ENCODE assay signal across 1 cellular context in the genomic region with DNA sequence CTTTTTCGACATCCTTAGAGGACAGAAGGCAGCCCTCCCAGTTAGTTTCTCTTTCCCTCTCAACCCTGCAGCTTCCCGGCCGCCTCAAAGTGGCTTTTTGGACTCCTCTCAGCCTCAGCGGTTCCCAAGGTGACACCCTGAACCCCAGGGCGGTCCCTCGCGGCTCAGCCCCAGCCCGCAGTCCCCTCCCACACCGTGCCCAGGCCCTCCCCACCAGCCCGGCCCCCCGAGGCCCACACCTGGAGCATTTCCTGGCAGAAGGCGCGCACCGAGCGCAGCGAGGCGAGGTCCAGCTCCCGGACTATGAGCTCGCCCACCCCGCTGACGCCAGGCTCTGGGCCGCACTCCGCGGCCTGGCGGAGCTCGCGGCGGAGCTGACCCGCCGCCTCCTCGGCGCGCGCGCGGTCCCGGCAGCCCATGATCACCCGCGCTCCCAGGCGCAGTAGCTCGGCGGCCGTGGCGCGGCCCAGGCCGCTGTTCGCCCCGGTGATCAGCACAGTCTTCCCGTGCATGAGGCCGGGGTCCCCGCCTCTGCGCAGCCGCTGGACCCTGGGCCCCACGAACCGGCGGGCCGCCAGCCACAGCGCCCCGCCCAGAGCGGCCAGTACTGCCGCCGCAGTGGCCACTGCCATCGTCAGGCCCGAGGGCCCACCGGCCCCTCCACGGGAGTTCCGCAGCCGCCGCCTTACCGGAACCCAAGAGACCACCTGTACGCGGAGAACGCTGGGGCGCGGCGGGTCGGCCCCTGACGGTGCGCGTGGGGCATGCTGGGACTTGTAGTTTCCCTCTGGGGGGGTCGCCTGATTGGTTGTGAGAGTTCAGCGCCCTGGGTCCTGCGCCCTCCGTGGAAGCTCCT.
A peak's percentile ranks its signal among the peaks of the same experiment; 100 is the strongest.
TF ChIP-seq lines count a peak whose summit lies in the region.

A gene with protein sequence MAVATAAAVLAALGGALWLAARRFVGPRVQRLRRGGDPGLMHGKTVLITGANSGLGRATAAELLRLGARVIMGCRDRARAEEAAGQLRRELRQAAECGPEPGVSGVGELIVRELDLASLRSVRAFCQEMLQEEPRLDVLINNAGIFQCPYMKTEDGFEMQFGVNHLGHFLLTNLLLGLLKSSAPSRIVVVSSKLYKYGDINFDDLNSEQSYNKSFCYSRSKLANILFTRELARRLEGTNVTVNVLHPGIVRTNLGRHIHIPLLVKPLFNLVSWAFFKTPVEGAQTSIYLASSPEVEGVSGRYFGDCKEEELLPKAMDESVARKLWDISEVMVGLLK (minus strand): TSS at position 713 of the 856 bp plus-strand sequence. CDS start 81 bp downstream, at position 632.

TF ChIP-seq in HepG2, 621 proteins besides CTCF, POLR2A, EP300 and RAD21 (continued from another document and continues in another):
- TF ChIP-seq, protein P1, sequence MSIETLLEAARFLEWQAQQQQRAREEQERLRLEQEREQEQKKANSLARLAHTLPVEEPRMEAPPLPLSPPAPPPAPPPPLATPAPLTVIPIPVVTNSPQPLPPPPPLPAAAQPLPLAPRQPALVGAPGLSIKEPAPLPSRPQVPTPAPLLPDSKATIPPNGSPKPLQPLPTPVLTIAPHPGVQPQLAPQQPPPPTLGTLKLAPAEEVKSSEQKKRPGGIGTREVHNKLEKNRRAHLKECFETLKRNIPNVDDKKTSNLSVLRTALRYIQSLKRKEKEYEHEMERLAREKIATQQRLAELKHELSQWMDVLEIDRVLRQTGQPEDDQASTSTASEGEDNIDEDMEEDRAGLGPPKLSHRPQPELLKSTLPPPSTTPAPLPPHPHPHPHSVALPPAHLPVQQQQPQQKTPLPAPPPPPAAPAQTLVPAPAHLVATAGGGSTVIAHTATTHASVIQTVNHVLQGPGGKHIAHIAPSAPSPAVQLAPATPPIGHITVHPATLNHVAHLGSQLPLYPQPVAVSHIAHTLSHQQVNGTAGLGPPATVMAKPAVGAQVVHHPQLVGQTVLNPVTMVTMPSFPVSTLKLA (IDR thresholded peaks at IDR 0.05): no peak
- TF ChIP-seq, protein P2, sequence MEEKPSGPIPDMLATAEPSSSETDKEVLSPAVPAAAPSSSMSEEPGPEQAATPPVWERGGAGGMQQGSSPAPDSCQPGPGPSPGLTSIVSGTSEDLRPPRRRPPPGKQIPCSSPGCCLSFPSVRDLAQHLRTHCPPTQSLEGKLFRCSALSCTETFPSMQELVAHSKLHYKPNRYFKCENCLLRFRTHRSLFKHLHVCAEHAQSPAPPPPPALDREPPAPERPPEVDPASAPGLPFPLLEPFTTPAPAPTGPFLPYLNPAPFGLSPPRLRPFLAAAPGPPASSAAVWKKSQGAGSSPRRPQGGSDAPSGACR (CRISPR knock-in tag; IDR thresholded peaks at IDR 0.05): no peak; the same call in 1 of the 2 replicates
- TF ChIP-seq RFX1 (IDR thresholded peaks at IDR 0.05): peak; percentile 46; the same call in 1 of the 2 replicates
- TF ChIP-seq POLR2G (IDR thresholded peaks at IDR 0.05; ENCODE audit: low read depth, low read length): peak; percentile 89
- TF ChIP-seq DR1 (CRISPR knock-in tag; IDR thresholded peaks at IDR 0.05): peak; percentile 92
- TF ChIP-seq ZIK1 (CRISPR knock-in tag; IDR thresholded peaks at IDR 0.05; ENCODE audit: borderline replicate concordance, low read depth): peak; percentile 86; the same call in 1 of the 2 replicates
- TF ChIP-seq ZNF782 (CRISPR knock-in tag; IDR thresholded peaks at IDR 0.05; ENCODE audit: borderline replicate concordance): peak; percentile 83
- peak; percentile 53 for TF ChIP-seq GABPA (IDR thresholded peaks at IDR 0.05; ENCODE audit: low read depth, low read length)
- peak; percentile 87 for TF ChIP-seq GABPA (CRISPR knock-in tag; IDR thresholded peaks at IDR 0.05; ENCODE audit: low read depth)
- TF ChIP-seq ZNF83 (CRISPR knock-in tag; IDR thresholded peaks at IDR 0.05; ENCODE audit: borderline replicate concordance): peak; percentile 84
- TF ChIP-seq ZNF737 (CRISPR knock-in tag; IDR thresholded peaks at IDR 0.05; ENCODE audit: borderline replicate concordance): no peak
- peak; percentile 90 for TF ChIP-seq ARHGAP35 (CRISPR knock-in tag; IDR thresholded peaks at IDR 0.05; ENCODE audit: borderline replicate concordance)
- TF ChIP-seq ZNF777 (CRISPR knock-in tag; IDR thresholded peaks at IDR 0.05): peak; percentile 77
- peak; percentile 86; the same call in 1 of the 2 replicates for TF ChIP-seq ZNF766 (CRISPR knock-in tag; IDR thresholded peaks at IDR 0.05; ENCODE audit: borderline replicate concordance)
- TF ChIP-seq SNAI1 (CRISPR knock-in tag; IDR thresholded peaks at IDR 0.05; ENCODE audit: borderline replicate concordance): 0 out of 2 replicates have a peak, but pooled peaks have one; percentile 49
- peak; percentile 81; the same call in 1 of the 2 replicates for TF ChIP-seq NFKB2 (CRISPR knock-in tag; IDR thresholded peaks at IDR 0.05; ENCODE audit: borderline replicate concordance)
- TF ChIP-seq, protein P3, sequence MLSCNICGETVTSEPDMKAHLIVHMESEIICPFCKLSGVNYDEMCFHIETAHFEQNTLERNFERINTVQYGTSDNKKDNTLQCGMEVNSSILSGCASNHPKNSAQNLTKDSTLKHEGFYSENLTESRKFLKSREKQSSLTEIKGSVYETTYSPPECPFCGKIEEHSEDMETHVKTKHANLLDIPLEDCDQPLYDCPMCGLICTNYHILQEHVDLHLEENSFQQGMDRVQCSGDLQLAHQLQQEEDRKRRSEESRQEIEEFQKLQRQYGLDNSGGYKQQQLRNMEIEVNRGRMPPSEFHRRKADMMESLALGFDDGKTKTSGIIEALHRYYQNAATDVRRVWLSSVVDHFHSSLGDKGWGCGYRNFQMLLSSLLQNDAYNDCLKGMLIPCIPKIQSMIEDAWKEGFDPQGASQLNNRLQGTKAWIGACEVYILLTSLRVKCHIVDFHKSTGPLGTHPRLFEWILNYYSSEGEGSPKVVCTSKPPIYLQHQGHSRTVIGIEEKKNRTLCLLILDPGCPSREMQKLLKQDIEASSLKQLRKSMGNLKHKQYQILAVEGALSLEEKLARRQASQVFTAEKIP (CRISPR knock-in tag; IDR thresholded peaks at IDR 0.05; ENCODE audit: borderline replicate concordance): no peak
- TF ChIP-seq SPEN (CRISPR knock-in tag; IDR thresholded peaks at IDR 0.05; ENCODE audit: low read depth): peak; percentile 98
- TF ChIP-seq, protein P4, sequence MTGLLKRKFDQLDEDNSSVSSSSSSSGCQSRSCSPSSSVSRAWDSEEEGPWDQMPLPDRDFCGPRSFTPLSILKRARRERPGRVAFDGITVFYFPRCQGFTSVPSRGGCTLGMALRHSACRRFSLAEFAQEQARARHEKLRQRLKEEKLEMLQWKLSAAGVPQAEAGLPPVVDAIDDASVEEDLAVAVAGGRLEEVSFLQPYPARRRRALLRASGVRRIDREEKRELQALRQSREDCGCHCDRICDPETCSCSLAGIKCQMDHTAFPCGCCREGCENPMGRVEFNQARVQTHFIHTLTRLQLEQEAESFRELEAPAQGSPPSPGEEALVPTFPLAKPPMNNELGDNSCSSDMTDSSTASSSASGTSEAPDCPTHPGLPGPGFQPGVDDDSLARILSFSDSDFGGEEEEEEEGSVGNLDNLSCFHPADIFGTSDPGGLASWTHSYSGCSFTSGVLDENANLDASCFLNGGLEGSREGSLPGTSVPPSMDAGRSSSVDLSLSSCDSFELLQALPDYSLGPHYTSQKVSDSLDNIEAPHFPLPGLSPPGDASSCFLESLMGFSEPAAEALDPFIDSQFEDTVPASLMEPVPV (CRISPR knock-in tag; IDR thresholded peaks at IDR 0.05): no peak; the same call in 1 of the 2 replicates
- TF ChIP-seq, protein P5, sequence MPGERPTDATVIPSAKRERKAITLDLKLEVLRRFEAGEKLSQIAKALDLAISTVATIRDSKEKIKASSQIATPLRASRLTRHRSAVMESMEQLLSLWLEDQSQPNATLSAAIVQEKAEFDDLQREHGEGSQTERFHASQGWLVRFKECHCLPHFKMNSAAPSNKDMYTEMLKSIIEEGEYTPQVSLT (CRISPR knock-in tag; IDR thresholded peaks at IDR 0.05; ENCODE audit: borderline replicate concordance, low read depth): no peak
- TF ChIP-seq RBAK (CRISPR knock-in tag; IDR thresholded peaks at IDR 0.05): no peak
- no peak for TF ChIP-seq CBX1 (IDR thresholded peaks at IDR 0.05; ENCODE audit: low read depth)
- TF ChIP-seq FOXP1 (IDR thresholded peaks at IDR 0.05): no peak
- peak; percentile 23; the same call in 1 of the 2 replicates for TF ChIP-seq FOXP1 (CRISPR knock-in tag; IDR thresholded peaks at IDR 0.05)
- peak; percentile 91 for TF ChIP-seq ZEB1 (IDR thresholded peaks at IDR 0.05; ENCODE audit: insufficient replicate concordance, low read depth)
- peak; percentile 78 for TF ChIP-seq ZNF607 (CRISPR knock-in tag; IDR thresholded peaks at IDR 0.05; ENCODE audit: borderline replicate concordance)
- TF ChIP-seq ZNF605 (CRISPR knock-in tag; IDR thresholded peaks at IDR 0.05): no peak
- peak; percentile 78; the same call in 1 of the 2 replicates for TF ChIP-seq ZNF124 (CRISPR knock-in tag; IDR thresholded peaks at IDR 0.05)
- no peak; the same call in 1 of the 2 replicates for TF ChIP-seq ZKSCAN8 (CRISPR knock-in tag; IDR thresholded peaks at IDR 0.05; ENCODE audit: borderline replicate concordance)
- no peak for TF ChIP-seq RAD51 (IDR thresholded peaks at IDR 0.05; ENCODE audit: borderline replicate concordance)
- TF ChIP-seq SNRNP70 (IDR thresholded peaks at IDR 0.05; ENCODE audit: low read depth, low read length): no peak
- TF ChIP-seq, protein P6, sequence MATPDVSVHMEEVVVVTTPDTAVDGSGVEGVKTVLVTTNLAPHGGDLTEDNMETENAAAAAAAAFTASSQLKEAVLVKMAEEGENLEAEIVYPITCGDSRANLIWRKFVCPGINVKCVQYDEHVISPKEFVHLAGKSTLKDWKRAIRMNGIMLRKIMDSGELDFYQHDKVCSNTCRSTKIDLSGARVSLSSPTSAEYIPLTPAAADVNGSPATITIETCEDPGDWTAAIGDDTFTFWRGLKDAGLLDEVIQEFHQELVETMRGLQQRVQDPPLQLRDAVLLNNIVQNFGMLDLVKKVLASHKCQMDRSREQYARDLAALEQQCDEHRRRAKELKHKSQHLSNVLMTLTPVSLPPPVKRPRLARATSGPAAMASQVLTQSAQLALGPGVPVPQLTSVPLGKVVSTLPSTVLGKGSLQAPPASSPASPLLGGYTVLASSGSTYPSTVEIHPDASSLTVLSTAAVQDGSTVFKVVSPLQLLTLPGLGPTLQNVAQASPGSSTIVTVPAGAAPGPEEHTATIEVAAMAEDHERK (CRISPR knock-in tag; IDR thresholded peaks at IDR 0.05; ENCODE audit: low read depth): peak; percentile 89
- TF ChIP-seq, protein P7, sequence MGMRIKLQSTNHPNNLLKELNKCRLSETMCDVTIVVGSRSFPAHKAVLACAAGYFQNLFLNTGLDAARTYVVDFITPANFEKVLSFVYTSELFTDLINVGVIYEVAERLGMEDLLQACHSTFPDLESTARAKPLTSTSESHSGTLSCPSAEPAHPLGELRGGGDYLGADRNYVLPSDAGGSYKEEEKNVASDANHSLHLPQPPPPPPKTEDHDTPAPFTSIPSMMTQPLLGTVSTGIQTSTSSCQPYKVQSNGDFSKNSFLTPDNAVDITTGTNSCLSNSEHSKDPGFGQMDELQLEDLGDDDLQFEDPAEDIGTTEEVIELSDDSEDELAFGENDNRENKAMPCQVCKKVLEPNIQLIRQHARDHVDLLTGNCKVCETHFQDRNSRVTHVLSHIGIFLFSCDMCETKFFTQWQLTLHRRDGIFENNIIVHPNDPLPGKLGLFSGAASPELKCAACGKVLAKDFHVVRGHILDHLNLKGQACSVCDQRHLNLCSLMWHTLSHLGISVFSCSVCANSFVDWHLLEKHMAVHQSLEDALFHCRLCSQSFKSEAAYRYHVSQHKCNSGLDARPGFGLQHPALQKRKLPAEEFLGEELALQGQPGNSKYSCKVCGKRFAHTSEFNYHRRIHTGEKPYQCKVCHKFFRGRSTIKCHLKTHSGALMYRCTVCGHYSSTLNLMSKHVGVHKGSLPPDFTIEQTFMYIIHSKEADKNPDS (CRISPR knock-in tag; IDR thresholded peaks at IDR 0.05): no peak
- TF ChIP-seq, protein P8, sequence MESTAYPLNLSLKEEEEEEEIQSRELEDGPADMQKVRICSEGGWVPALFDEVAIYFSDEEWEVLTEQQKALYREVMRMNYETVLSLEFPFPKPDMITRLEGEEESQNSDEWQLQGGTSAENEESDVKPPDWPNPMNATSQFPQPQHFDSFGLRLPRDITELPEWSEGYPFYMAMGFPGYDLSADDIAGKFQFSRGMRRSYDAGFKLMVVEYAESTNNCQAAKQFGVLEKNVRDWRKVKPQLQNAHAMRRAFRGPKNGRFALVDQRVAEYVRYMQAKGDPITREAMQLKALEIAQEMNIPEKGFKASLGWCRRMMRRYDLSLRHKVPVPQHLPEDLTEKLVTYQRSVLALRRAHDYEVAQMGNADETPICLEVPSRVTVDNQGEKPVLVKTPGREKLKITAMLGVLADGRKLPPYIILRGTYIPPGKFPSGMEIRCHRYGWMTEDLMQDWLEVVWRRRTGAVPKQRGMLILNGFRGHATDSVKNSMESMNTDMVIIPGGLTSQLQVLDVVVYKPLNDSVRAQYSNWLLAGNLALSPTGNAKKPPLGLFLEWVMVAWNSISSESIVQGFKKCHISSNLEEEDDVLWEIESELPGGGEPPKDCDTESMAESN (CRISPR knock-in tag; conservative IDR thresholded peaks at IDR 0.05): peak; percentile 95
- TF ChIP-seq, protein P9, sequence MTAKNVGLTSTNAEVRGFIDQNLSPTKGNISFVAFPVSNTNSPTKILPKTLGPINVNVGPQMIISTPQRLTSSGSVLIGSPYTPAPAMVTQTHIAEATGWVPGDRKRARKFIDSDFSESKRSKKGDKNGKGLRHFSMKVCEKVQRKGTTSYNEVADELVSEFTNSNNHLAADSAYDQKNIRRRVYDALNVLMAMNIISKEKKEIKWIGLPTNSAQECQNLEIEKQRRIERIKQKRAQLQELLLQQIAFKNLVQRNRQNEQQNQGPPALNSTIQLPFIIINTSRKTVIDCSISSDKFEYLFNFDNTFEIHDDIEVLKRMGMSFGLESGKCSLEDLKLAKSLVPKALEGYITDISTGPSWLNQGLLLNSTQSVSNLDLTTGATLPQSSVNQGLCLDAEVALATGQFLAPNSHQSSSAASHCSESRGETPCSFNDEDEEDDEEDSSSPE (CRISPR knock-in tag; IDR thresholded peaks at IDR 0.05): peak; percentile 74
- no peak for TF ChIP-seq ZBTB42 (CRISPR knock-in tag; IDR thresholded peaks at IDR 0.05)
- peak; percentile 99 for TF ChIP-seq ZNF546 (CRISPR knock-in tag; conservative IDR thresholded peaks at IDR 0.05)
- TF ChIP-seq NFE2L2 (IDR thresholded peaks at IDR 0.05; ENCODE audit: low read length): no peak
- no peak; the same call in 1 of the 2 replicates for TF ChIP-seq GATAD2A (CRISPR knock-in tag; IDR thresholded peaks at IDR 0.05)
- peak; percentile 97 for TF ChIP-seq IRX3 (CRISPR knock-in tag; IDR thresholded peaks at IDR 0.05; ENCODE audit: borderline replicate concordance, low read depth)
- peak; percentile 99 for TF ChIP-seq YEATS4 (CRISPR knock-in tag; IDR thresholded peaks at IDR 0.05; ENCODE audit: borderline replicate concordance)
- no peak; the same call in 1 of the 2 replicates for TF ChIP-seq GTF2F1 (IDR thresholded peaks at IDR 0.05; ENCODE audit: low read length)
- TF ChIP-seq, protein P10, sequence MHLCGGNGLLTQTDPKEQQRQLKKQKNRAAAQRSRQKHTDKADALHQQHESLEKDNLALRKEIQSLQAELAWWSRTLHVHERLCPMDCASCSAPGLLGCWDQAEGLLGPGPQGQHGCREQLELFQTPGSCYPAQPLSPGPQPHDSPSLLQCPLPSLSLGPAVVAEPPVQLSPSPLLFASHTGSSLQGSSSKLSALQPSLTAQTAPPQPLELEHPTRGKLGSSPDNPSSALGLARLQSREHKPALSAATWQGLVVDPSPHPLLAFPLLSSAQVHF (CRISPR knock-in tag; IDR thresholded peaks at IDR 0.05): no peak
- TF ChIP-seq POLR2AphosphoS2 (IDR thresholded peaks at IDR 0.05; ENCODE audit: low read depth, low read length): 0 out of 2 replicates have a peak, but pooled peaks have one; percentile 62
- no peak for TF ChIP-seq SP5 (CRISPR knock-in tag; IDR thresholded peaks at IDR 0.05; ENCODE audit: borderline replicate concordance, low read depth)
- TF ChIP-seq SP4 (CRISPR knock-in tag; IDR thresholded peaks at IDR 0.05): peak; percentile 79
- TF ChIP-seq ZC3H4 (CRISPR knock-in tag; IDR thresholded peaks at IDR 0.05; ENCODE audit: borderline replicate concordance): no peak
- TF ChIP-seq RORA (CRISPR knock-in tag; IDR thresholded peaks at IDR 0.05): no peak
